Comparison of ENCODE assay signal across 19 cellular contexts in the genomic region with DNA sequence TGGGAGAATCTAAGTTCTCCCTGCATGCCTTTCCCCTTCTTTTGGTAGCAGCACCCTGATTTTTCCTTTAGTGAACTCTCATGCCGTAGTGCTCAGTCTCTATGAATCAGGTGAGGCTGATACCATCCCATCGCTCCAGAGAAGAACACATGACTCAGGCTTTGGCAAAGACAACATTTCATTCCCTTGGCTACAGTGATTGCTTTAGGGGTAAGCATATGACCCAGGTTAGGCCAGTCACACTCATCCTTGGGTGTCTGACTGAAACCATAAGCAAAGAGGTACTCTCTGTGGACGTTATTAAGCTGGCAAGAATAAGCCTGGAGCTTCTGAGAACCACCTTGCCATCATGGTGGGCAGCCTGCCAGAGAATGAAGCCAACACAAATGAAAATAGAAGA.
DNase-seq lines count a peak whose midpoint lies in the region; ATAC-seq and TF ChIP-seq lines count a peak whose summit lies in the region.
"Had no signal": no experiment of that assay in that cellular context is flagged by ENCODE, and none has a peak within 500 bp of the region (broad histone marks: within the 10 kb centered on the region; RNA-seq: fewer than 3 reads in every experiment).

No MANE protein-coding gene starts in this region.

- H3K36me3 ChIP-seq in GM23338 (ENCODE audit: insufficient read depth) (no peaks in the 10 kb centered on the region), endodermal cell (ENCODE audit: control insufficient read depth, insufficient read depth, low read length) (no peaks in the 10 kb centered on the region)
- H3K36me3 ChIP-seq: BLaER1, MG63, transverse colon had no signal

- H2AFZ ChIP-seq in GM23338, result 0 out of 2 replicates have a peak overlapping the region, but pooled peaks have one; percentile 28

- H3K27ac ChIP-seq in GM23338 (ENCODE audit: low read depth) (no peak overlapping the region), endodermal cell (ENCODE audit: low read depth, low read length) (no peak overlapping the region)
- H3K27ac ChIP-seq: BLaER1, HL-60, transverse colon had no signal

- peaks cover 9% of the 10 kb centered on the region; the same call in 1 of the 2 replicates for H3K9me2 ChIP-seq in GM23338 (ENCODE audit: insufficient read depth)

- H3K27me3 Mint-ChIP-seq in GM23338 (ENCODE audit: insufficient read depth, low read depth, poor library complexity) (no peaks in the 10 kb centered on the region), endodermal cell (ENCODE audit: insufficient read depth) (no peaks in the 10 kb centered on the region)
- H3K27me3 Mint-ChIP-seq: progenitor cell of endocrine pancreas had no signal

- no peak for TF ChIP-seq CTCF in GM23338 (conservative IDR thresholded peaks at IDR 0.05; ENCODE audit: low read depth in 2 of 2)
- TF ChIP-seq CTCF in endodermal cell (conservative IDR thresholded peaks at IDR 0.05), result no peak

- H3K9me3 Mint-ChIP-seq in GM23338, result no peaks in the 10 kb centered on the region
- H3K9me3 Mint-ChIP-seq in endodermal cell, result peaks cover 3% of the 10 kb centered on the region

- H3K27ac Mint-ChIP-seq in GM23338 (no peak overlapping the region), endodermal cell (no peak overlapping the region)
- H3K27ac Mint-ChIP-seq: progenitor cell of endocrine pancreas had no signal

- H3K4me3 ChIP-seq in GM23338 (no peak overlapping the region), endodermal cell (ENCODE audit: low read length) (no peak overlapping the region)
- H3K4me3 ChIP-seq: BLaER1, MG63, transverse colon had no signal

- no peak for DNase-seq in GM23338 (ENCODE audit: low spot score)
- DNase-seq in SK-MEL-5 (ENCODE audit: low read depth, low spot score), result peak; percentile 56
- DNase-seq in renal cortical epithelial cell (ENCODE audit: low read depth), result peak; percentile 50
- no peak for DNase-seq in SIG-M5 treated with dmso at 0.1 percent for 504 hours (lab: John Stamatoyannopoulos, UW; ENCODE audit: unreplicated experiment)
- no peak for DNase-seq in HK-2 (ENCODE audit: unreplicated experiment)
- DNase-seq in endodermal cell, result no peak
- DNase-seq: activated CD4-positive, alpha-beta T cell treated with anti-CD3 and anti-CD28 coated beads, Interleukin-2, amount 50 U/mL, for 48 hours; DMS79 treated with DMSO at 0.1 percent for 48 hours; NCI-H2081; NCI-H82; SIG-M5; stimulated activated CD8-positive, alpha-beta memory T cell treated with anti-CD3 and anti-CD28 coated beads, Interleukin-4, amount 100 ng/mL, for 48 hours had no signal

- in situ Hi-C loops in SK-MEL-5 (cut with HindIII; ENCODE audit: low pct_unique_long_range_greater_than_20kb, low sequenced_read_pairs), result no loop called here

- H3K4me2 ChIP-seq in GM23338, result no peak overlapping the region
- H3K4me2 ChIP-seq: BLaER1 had no signal

- H3K9ac ChIP-seq in endodermal cell (ENCODE audit: extremely low read depth, low read length, poor library complexity, severe bottlenecking), result no peak overlapping the region
- H3K9ac ChIP-seq: BLaER1 had no signal

- H3K4me1 Mint-ChIP-seq in GM23338 (peaks cover 3% of the 10 kb centered on the region; the same call in 1 of the 3 replicates), endodermal cell (no peaks in the 10 kb centered on the region)

- no peaks in the 10 kb centered on the region for H3F3A ChIP-seq in GM23338 (replicated peaks; ENCODE audit: low read depth)

- ATAC-seq in GM23338, result no peak
- peak; percentile 99 for ATAC-seq in esophagus mucosa
- no peak for ATAC-seq in GM19023 (IDR thresholded peaks at IDR 0.05; ENCODE audit: unreplicated experiment)

- H3K4me1 ChIP-seq in GM23338 (ENCODE audit: insufficient read depth) (no peaks in the 10 kb centered on the region), endodermal cell (ENCODE audit: control insufficient read depth, insufficient read depth, low read length) (no peaks in the 10 kb centered on the region)
- H3K4me1 ChIP-seq: transverse colon had no signal

- H3K4me3 Mint-ChIP-seq in GM23338 (no peak overlapping the region), endodermal cell (no peak overlapping the region)

- WGBS in endodermal cell (ENCODE audit: insufficient coverage in 1 of 2, insufficient read length in 1 of 2), 2 experiments, result 80 to 88% methylated on average over 1 to 3 of the region's 3 CpGs

- H3K27me3 ChIP-seq in GM23338 (ENCODE audit: insufficient read depth), result no peaks in the 10 kb centered on the region
- H3K27me3 ChIP-seq in endodermal cell (ENCODE audit: control insufficient read depth, insufficient read depth, low read length, poor library complexity, severe bottlenecking), result no peaks in the 10 kb centered on the region
- H3K27me3 ChIP-seq: BLaER1, MG63, transverse colon had no signal

- H3K36me3 Mint-ChIP-seq in GM23338 (ENCODE audit: low read depth) (no peaks in the 10 kb centered on the region), endodermal cell (ENCODE audit: low read depth) (no peaks in the 10 kb centered on the region)

- no peaks in the 10 kb centered on the region for H3K79me2 ChIP-seq in GM23338 (replicated peaks; ENCODE audit: insufficient read depth)

- no peaks in the 10 kb centered on the region for H4K20me1 ChIP-seq in GM23338 (replicated peaks; ENCODE audit: insufficient read depth)
- H4K20me1 ChIP-seq: BLaER1 had no signal

- H3K9me3 ChIP-seq in endodermal cell (ENCODE audit: control insufficient read depth, low read length), result no peaks in the 10 kb centered on the region
- H3K9me3 ChIP-seq: BLaER1, MG63, transverse colon had no signal

TF ChIP-seq in GM23338, 12 proteins besides CTCF, POLR2A, EP300 and RAD21 (continues in another document):
- TF ChIP-seq STAT1 (IDR thresholded peaks at IDR 0.05; ENCODE audit: unreplicated experiment) (no peak), EZH2phosphoT487 (IDR thresholded peaks at IDR 0.05; ENCODE audit: unreplicated experiment) (no peak), JUNB (IDR thresholded peaks at IDR 0.05; ENCODE audit: unreplicated experiment) (no peak), REST (IDR thresholded peaks at IDR 0.05; ENCODE audit: unreplicated experiment) (no peak), ZNF114 (CRISPR knock-in tag; IDR thresholded peaks at IDR 0.05) (no peak), NANOG (IDR thresholded peaks at IDR 0.05; ENCODE audit: borderline replicate concordance) (no peak), POLR2AphosphoS5 (IDR thresholded peaks at IDR 0.05; ENCODE audit: low read depth) (no peak), EZH2 (IDR thresholded peaks at IDR 0.05; ENCODE audit: low read depth, unreplicated experiment) (no peak), ZNF331 (CRISPR knock-in tag; IDR thresholded peaks at IDR 0.05; ENCODE audit: low read depth) (no peak), CREB1 (CRISPR knock-in tag; IDR thresholded peaks at IDR 0.05; ENCODE audit: low read depth) (no peak)
- TF ChIP-seq, protein P1, sequence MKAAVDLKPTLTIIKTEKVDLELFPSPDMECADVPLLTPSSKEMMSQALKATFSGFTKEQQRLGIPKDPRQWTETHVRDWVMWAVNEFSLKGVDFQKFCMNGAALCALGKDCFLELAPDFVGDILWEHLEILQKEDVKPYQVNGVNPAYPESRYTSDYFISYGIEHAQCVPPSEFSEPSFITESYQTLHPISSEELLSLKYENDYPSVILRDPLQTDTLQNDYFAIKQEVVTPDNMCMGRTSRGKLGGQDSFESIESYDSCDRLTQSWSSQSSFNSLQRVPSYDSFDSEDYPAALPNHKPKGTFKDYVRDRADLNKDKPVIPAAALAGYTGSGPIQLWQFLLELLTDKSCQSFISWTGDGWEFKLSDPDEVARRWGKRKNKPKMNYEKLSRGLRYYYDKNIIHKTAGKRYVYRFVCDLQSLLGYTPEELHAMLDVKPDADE (IDR thresholded peaks at IDR 0.05), result no peak

Comparison
In these comparisons a context has a peak if more than half of its experiments do, and no peak if none do; other contexts are left out.
1. DNase-seq: peak in SK-MEL-5 (single experiment) and renal cortical epithelial cell (single experiment); none in GM23338 (single experiment), SIG-M5 treated with dmso at 0.1 percent for 504 hours (single experiment), HK-2 (single experiment) and endodermal cell (single experiment).